1 cellular context compared by ENCODE assay signal in genomic region chr18:58586886-58587285, GRCh38.
TF ChIP-seq lines count a peak whose summit lies in the region.

No MANE protein-coding gene starts in this region.

TF ChIP-seq in HepG2, 621 proteins besides CTCF, POLR2A, EP300 and RAD21:
- TF ChIP-seq ZNF550 (CRISPR knock-in tag; IDR thresholded peaks at IDR 0.05; ENCODE audit: borderline replicate concordance) (0 out of 2 replicates have a peak, but pooled peaks have one; percentile 60), THYN1 (CRISPR knock-in tag; IDR thresholded peaks at IDR 0.05; ENCODE audit: borderline replicate concordance, low read depth) (no peak), ONECUT2 (CRISPR knock-in tag; IDR thresholded peaks at IDR 0.05) (no peak)
